9 cellular contexts compared by ENCODE assay signal in the genomic region with DNA sequence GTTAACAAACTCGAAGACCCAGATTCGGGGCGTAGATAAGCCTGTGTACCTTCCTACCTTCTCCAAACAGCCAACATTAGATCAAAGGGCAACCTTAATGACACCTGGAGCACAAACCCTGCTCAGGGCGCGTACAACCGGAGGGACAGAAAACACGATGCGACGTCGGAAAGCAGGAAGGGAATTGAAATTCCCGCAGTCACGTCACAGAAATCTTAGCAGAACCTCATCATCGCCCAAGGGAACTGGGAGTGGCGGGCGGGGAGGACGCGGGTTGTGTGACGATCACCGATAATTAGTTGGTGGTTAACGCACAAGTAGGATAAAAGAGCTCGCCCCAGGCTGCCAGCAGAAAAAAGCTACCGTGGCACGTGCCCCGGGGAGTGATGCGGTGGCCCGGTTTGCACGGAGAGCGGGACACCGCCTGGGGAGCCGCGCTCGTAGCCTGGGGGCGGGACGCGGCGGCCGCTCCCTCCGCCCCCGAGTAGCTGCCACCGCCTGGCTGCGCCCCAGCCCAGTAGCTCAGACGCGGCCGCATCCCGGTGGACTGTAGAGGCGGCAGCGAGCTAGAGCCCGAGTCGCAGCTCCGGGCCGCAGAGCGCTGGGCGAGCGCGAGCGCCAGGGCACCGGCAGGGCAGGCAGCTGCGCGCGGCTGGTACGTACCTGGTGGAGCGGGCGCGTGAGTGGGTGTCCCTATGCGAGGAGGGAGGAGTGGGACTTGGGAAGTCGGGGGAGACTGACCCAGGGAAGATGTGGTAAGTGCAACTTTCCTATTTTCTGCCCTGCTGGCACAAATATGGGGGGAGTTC. TPM values are rescaled to one million over a fixed set of nuclear protein-coding genes. Genes with fewer than 3 reads are reported as not detected.
DNase-seq lines count a peak whose midpoint lies in the region; ATAC-seq and TF ChIP-seq lines count a peak whose summit lies in the region.
"Had no signal": no experiment of that assay in that cellular context is flagged by ENCODE, and none has a peak within 500 bp of the region (broad histone marks: within the 10 kb centered on the region; RNA-seq: fewer than 3 reads in every experiment).

A gene with protein sequence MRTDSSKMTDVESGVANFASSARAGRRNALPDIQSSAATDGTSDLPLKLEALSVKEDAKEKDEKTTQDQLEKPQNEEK (plus strand): TSS at position 525 of the 809 bp plus-strand sequence. CDS start 107,390 bp downstream, outside the sequence.

- POLR2A ChIA-PET in HEK293 (lab: Yijun Ruan, JAX), result interaction anchor here (0.5 to 1.2 kb wide), 11 partner anchors 9 to 211 kb away, joined by 3 to 12 read pairs (median 3); a partner anchor contains a TSS

- peaks cover 2% of the 10 kb centered on the region for H3K79me2 ChIP-seq in parathyroid adenoma

- peak within 1 kb of the TSS; percentile 57; the same call in 1 of the 2 replicates for H3K27ac ChIP-seq in HEK293 (ENCODE audit: extremely low read depth, low read depth, low read length)
- no peak within 1 kb of the TSS for H3K27ac ChIP-seq in SJSA1
- H3K27ac ChIP-seq in parathyroid adenoma, result peak within 1 kb of the TSS; percentile 92
- H3K27ac ChIP-seq: neutrophil had no signal

- no peaks in the 10 kb centered on the region for H3K9me3 ChIP-seq in HEK293 (ENCODE audit: control insufficient read depth, insufficient read depth, low read depth, low read length)
- H3K9me3 ChIP-seq in MG63, result no peaks in the 10 kb centered on the region
- H3K9me3 ChIP-seq in SJSA1 (replicated peaks), result no peaks in the 10 kb centered on the region; the same call in 1 of the 2 replicates
- H3K9me3 ChIP-seq in parathyroid adenoma (ENCODE audit: control insufficient read depth, low read length), result no peaks in the 10 kb centered on the region
- H3K9me3 ChIP-seq: neutrophil had no signal

- DNase-seq in GM10266 (ENCODE audit: extremely low spot score) (peak; percentile 49), MG63 (peak; percentile 81), SJSA1 (ENCODE audit: low read depth in 1 of 2, low spot score in 2 of 2) (peak; percentile 49 to 64), amniotic stem cell (lab: John Stamatoyannopoulos, UW) (peak; percentile 6), left cardiac atrium (peak; percentile 76), GOT3 (lab: John Stamatoyannopoulos, UW) (no peak)

- H3K4me1 ChIP-seq in HEK293 (ENCODE audit: control insufficient read depth, insufficient read depth, low read length), result no peaks in the 10 kb centered on the region
- peaks cover 9% of the 10 kb centered on the region for H3K4me1 ChIP-seq in SJSA1 (replicated peaks)
- H3K4me1 ChIP-seq in parathyroid adenoma, result no peaks in the 10 kb centered on the region

- peaks cover 17% of the 10 kb centered on the region for H3K27me3 ChIP-seq in MG63
- H3K27me3 ChIP-seq in SJSA1 (replicated peaks), result peaks cover 30% of the 10 kb centered on the region
- no peaks in the 10 kb centered on the region for H3K27me3 ChIP-seq in parathyroid adenoma (ENCODE audit: control insufficient read depth, insufficient read depth, low read length)

- intact Hi-C loops in left cardiac atrium (cut with DNase I), result no loop called here

- CTCF ChIA-PET in HEK293 (lab: Yijun Ruan, JAX), result interaction anchor here (0.6 to 4.0 kb wide), 13 partner anchors 10 to 177 kb away, joined by 3 to 17 read pairs (median 4); no protein-coding TSS in a partner anchor

- H3K4me3 ChIP-seq in HEK293 (ENCODE audit: low read depth, low read length) (peak within 1 kb of the TSS; percentile 77), MG63 (peak within 1 kb of the TSS; percentile 38), SJSA1 (peak within 1 kb of the TSS; percentile 31), parathyroid adenoma (ENCODE audit: low read depth, low read length) (peak within 1 kb of the TSS; percentile 74)

- peak within 1 kb of the TSS; percentile 97 for H2AFZ ChIP-seq in parathyroid adenoma

- H3K36me3 ChIP-seq in HEK293 (ENCODE audit: control insufficient read depth in 2 of 2, insufficient read depth in 1 of 2, low read length in 2 of 2), result no peaks in the 10 kb centered on the region
- H3K36me3 ChIP-seq in MG63, result no peaks in the 10 kb centered on the region
- H3K36me3 ChIP-seq in SJSA1, result no peaks in the 10 kb centered on the region
- no peaks in the 10 kb centered on the region for H3K36me3 ChIP-seq in parathyroid adenoma (ENCODE audit: control insufficient read depth, insufficient read depth, low read length)
- H3K36me3 ChIP-seq: neutrophil had no signal

- TF ChIP-seq CTCF in GM10266 (IDR thresholded peaks at IDR 0.05; ENCODE audit: control insufficient read depth, insufficient read depth, low read depth, missing control alignments), result no peak
- TF ChIP-seq CTCF in HEK293 (tag by site-specific recombination; IDR thresholded peaks at IDR 0.05), result peak; percentile 81; the same call in 1 of the 2 replicates
- peak; percentile 40 for TF ChIP-seq CTCF in parathyroid adenoma (IDR thresholded peaks at IDR 0.05)

- peak; percentile 95 to 99 for ATAC-seq in left cardiac atrium

- H3K9ac ChIP-seq in parathyroid adenoma, result peak within 1 kb of the TSS; percentile 19

- peak within 1 kb of the TSS; percentile 73 for H3K4me2 ChIP-seq in parathyroid adenoma (ENCODE audit: low read length)

TF ChIP-seq in HEK293, 187 proteins besides CTCF, POLR2A, EP300 and RAD21 (continues in another document):
- peak; percentile 78 for TF ChIP-seq KLF9 (tag by site-specific recombination; IDR thresholded peaks at IDR 0.05; ENCODE audit: low read depth)
- no peak for TF ChIP-seq ZNF266 (tag by site-specific recombination; IDR thresholded peaks at IDR 0.05; ENCODE audit: low read depth)
- no peak for TF ChIP-seq ZNF175 (tag by site-specific recombination; IDR thresholded peaks at IDR 0.05)
- peak; percentile 33; the same call in 1 of the 2 replicates for TF ChIP-seq SP2 (tag by site-specific recombination; IDR thresholded peaks at IDR 0.05)
- TF ChIP-seq ZNF791 (tag by site-specific recombination; IDR thresholded peaks at IDR 0.05), result no peak
- no peak for TF ChIP-seq ZNF416 (tag by site-specific recombination; IDR thresholded peaks at IDR 0.05)
- TF ChIP-seq ZNF544 (tag by site-specific recombination; IDR thresholded peaks at IDR 0.05), result no peak
- TF ChIP-seq ZNF366 (tag by site-specific recombination; conservative IDR thresholded peaks at IDR 0.05), result peak; percentile 71
- TF ChIP-seq ZNF654 (tag by site-specific recombination; IDR thresholded peaks at IDR 0.05; ENCODE audit: low read depth), result no peak
- TF ChIP-seq ZNF169 (tag by site-specific recombination; IDR thresholded peaks at IDR 0.05), result no peak
- TF ChIP-seq KLF8 (tag by site-specific recombination; IDR thresholded peaks at IDR 0.05), result peak; percentile 70; the same call in 1 of the 2 replicates
- 0 out of 2 replicates have a peak, but pooled peaks have one; percentile 27 for TF ChIP-seq ZFP37 (tag by site-specific recombination; IDR thresholded peaks at IDR 0.05)
- TF ChIP-seq ZFP41 (tag by site-specific recombination; IDR thresholded peaks at IDR 0.05; ENCODE audit: borderline replicate concordance), result no peak
- no peak for TF ChIP-seq GLI4 (tag by site-specific recombination; IDR thresholded peaks at IDR 0.05)
- no peak for TF ChIP-seq PRDM1 (tag by site-specific recombination; IDR thresholded peaks at IDR 0.05)
- peak; percentile 52; the same call in 1 of the 2 replicates for TF ChIP-seq ZNF600 (tag by site-specific recombination; IDR thresholded peaks at IDR 0.05)
- TF ChIP-seq ZNF571 (tag by site-specific recombination; IDR thresholded peaks at IDR 0.05), result no peak
- TF ChIP-seq ZNF596 (tag by site-specific recombination; IDR thresholded peaks at IDR 0.05), result peak; percentile 34; the same call in 1 of the 2 replicates
- TF ChIP-seq, protein P1, sequence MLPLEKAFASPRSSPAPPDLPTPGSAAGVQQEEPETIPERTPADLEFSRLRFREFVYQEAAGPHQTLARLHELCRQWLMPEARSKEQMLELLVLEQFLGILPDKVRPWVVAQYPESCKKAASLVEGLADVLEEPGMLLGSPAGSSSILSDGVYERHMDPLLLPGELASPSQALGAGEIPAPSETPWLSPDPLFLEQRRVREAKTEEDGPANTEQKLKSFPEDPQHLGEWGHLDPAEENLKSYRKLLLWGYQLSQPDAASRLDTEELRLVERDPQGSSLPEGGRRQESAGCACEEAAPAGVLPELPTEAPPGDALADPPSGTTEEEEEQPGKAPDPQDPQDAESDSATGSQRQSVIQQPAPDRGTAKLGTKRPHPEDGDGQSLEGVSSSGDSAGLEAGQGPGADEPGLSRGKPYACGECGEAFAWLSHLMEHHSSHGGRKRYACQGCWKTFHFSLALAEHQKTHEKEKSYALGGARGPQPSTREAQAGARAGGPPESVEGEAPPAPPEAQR (tag by site-specific recombination; IDR thresholded peaks at IDR 0.05), result no peak
- no peak; the same call in 1 of the 2 replicates for TF ChIP-seq HOXC10 (CRISPR knock-in tag; IDR thresholded peaks at IDR 0.05)
- TF ChIP-seq ZNF561 (tag by site-specific recombination; IDR thresholded peaks at IDR 0.05; ENCODE audit: borderline replicate concordance), result no peak; the same call in 1 of the 2 replicates
- TF ChIP-seq, protein P2, sequence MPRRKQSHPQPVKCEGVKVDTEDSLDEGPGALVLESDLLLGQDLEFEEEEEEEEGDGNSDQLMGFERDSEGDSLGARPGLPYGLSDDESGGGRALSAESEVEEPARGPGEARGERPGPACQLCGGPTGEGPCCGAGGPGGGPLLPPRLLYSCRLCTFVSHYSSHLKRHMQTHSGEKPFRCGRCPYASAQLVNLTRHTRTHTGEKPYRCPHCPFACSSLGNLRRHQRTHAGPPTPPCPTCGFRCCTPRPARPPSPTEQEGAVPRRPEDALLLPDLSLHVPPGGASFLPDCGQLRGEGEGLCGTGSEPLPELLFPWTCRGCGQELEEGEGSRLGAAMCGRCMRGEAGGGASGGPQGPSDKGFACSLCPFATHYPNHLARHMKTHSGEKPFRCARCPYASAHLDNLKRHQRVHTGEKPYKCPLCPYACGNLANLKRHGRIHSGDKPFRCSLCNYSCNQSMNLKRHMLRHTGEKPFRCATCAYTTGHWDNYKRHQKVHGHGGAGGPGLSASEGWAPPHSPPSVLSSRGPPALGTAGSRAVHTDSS (tag by site-specific recombination; IDR thresholded peaks at IDR 0.05), result no peak; the same call in 1 of the 2 replicates

RNA-seq across cellular contexts. Expression of the gene that starts here (rescaled TPM):
- 0.89 TPM in 1 of 2 replicates, not detected in the other for total RNA-seq in MG63 (2014; rRNA removed; shearing (Covaris generic); ENCODE audit: low replicate concordance)
- total RNA-seq in SJSA1 (2014; rRNA removed; shearing (Covaris generic)), result not detected in 2 replicates
- 1 to 10 TPM in 1 of 2 donors, not detected in 1; 1.0 TPM for total RNA-seq in left cardiac atrium

Comparison
In these comparisons a context has a peak if more than half of its experiments do, and no peak if none do; other contexts are left out.
1. Peak in DNase-seq and H3K4me3 ChIP-seq in MG63; RNA of the gene not detected or under 1 TPM.
2. Peak in DNase-seq and H3K4me3 ChIP-seq in SJSA1; RNA of the gene not detected or under 1 TPM.